ENCODE assay signal across 1 cellular context in the genomic region with DNA sequence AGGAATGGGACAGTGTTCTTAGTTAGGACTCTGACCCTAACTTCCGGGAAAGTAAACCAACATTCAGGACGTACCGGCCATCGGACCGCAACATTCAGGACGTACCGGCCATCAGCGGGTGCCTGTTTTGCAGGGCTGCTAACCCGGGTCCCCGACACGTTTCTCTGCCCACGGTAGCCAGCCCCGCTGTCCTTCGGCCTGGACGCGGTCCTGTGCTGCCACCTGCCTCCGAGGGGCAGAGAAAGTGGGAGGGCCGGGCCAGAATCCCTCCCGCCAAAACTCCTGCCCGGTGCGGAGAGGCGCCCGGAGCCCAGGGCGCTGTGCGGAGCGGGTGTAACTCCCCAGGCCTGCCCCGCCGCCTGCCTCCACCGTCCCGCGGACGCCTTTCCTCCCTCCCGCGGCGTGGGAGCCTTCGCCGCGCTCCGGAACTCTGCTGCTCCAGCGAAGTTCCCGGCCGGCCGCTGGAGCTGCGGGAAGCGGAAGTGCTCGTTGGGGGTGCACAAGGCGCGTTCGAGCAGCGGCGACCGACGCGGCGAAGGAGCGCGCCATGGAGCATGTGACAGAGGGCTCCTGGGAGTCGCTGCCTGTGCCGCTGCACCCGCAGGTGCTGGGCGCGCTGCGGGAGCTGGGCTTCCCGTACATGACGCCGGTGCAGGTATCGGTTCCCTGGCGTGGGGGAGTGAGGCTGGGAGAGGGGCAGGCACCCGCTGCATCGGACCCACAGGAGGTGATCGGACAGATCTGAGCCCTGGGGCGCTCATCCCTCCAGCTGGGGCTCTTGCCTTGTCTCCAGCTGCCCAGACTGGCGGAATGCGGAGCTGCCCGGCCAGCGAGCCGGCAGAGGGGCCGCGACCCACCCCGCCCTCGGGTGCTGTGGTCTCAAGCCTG.
TF ChIP-seq lines count a peak whose summit lies in the region.

A gene with protein sequence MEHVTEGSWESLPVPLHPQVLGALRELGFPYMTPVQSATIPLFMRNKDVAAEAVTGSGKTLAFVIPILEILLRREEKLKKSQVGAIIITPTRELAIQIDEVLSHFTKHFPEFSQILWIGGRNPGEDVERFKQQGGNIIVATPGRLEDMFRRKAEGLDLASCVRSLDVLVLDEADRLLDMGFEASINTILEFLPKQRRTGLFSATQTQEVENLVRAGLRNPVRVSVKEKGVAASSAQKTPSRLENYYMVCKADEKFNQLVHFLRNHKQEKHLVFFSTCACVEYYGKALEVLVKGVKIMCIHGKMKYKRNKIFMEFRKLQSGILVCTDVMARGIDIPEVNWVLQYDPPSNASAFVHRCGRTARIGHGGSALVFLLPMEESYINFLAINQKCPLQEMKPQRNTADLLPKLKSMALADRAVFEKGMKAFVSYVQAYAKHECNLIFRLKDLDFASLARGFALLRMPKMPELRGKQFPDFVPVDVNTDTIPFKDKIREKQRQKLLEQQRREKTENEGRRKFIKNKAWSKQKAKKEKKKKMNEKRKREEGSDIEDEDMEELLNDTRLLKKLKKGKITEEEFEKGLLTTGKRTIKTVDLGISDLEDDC (plus strand): TSS at position 498 of the 888 bp plus-strand sequence. CDS start 50 bp downstream, at position 548.

TF ChIP-seq in GM12878, 131 proteins besides CTCF, POLR2A, EP300 and RAD21 (continued from another document):
- TF ChIP-seq, protein P1, sequence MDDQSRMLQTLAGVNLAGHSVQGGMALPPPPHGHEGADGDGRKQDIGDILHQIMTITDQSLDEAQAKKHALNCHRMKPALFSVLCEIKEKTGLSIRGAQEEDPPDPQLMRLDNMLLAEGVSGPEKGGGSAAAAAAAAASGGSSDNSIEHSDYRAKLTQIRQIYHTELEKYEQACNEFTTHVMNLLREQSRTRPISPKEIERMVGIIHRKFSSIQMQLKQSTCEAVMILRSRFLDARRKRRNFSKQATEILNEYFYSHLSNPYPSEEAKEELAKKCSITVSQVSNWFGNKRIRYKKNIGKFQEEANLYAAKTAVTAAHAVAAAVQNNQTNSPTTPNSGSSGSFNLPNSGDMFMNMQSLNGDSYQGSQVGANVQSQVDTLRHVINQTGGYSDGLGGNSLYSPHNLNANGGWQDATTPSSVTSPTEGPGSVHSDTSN (IDR thresholded peaks at IDR 0.05; ENCODE audit: insufficient replicate concordance, low read depth, low read length) = no peak
- peak; percentile 74; the same call in 1 of the 2 replicates for TF ChIP-seq NR2F1 (conservative IDR thresholded peaks at IDR 0.05)
- TF ChIP-seq GABPA (IDR thresholded peaks at IDR 0.05; ENCODE audit: low read depth) = peak; percentile 100
- TF ChIP-seq, protein P2, sequence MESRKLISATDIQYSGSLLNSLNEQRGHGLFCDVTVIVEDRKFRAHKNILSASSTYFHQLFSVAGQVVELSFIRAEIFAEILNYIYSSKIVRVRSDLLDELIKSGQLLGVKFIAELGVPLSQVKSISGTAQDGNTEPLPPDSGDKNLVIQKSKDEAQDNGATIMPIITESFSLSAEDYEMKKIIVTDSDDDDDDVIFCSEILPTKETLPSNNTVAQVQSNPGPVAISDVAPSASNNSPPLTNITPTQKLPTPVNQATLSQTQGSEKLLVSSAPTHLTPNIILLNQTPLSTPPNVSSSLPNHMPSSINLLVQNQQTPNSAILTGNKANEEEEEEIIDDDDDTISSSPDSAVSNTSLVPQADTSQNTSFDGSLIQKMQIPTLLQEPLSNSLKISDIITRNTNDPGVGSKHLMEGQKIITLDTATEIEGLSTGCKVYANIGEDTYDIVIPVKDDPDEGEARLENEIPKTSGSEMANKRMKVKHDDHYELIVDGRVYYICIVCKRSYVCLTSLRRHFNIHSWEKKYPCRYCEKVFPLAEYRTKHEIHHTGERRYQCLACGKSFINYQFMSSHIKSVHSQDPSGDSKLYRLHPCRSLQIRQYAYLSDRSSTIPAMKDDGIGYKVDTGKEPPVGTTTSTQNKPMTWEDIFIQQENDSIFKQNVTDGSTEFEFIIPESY (IDR thresholded peaks at IDR 0.05) = no peak
- peak; percentile 73 for TF ChIP-seq SMARCA5 (IDR thresholded peaks at IDR 0.05)
- TF ChIP-seq, protein P3, sequence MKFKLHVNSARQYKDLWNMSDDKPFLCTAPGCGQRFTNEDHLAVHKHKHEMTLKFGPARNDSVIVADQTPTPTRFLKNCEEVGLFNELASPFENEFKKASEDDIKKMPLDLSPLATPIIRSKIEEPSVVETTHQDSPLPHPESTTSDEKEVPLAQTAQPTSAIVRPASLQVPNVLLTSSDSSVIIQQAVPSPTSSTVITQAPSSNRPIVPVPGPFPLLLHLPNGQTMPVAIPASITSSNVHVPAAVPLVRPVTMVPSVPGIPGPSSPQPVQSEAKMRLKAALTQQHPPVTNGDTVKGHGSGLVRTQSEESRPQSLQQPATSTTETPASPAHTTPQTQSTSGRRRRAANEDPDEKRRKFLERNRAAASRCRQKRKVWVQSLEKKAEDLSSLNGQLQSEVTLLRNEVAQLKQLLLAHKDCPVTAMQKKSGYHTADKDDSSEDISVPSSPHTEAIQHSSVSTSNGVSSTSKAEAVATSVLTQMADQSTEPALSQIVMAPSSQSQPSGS (IDR thresholded peaks at IDR 0.05; ENCODE audit: low read length) = no peak; the same call in 1 of the 2 replicates
- no peak for TF ChIP-seq CHD1 (IDR thresholded peaks at IDR 0.05; ENCODE audit: low read depth, low read length)
- TF ChIP-seq DPF2 (IDR thresholded peaks at IDR 0.05) = peak; percentile 80; the same call in 1 of the 2 replicates
- peak; percentile 58 to 94; a peak in 3 of 4 replicates for TF ChIP-seq SRF (IDR thresholded peaks at IDR 0.05; ENCODE audit: low read depth in 2 of 2, low read length in 2 of 2)
- peak; percentile 73 for TF ChIP-seq SREBF2 (IDR thresholded peaks at IDR 0.05; ENCODE audit: low read length)
- no peak for TF ChIP-seq SUZ12 (IDR thresholded peaks at IDR 0.05; ENCODE audit: unreplicated experiment)
- TF ChIP-seq PAX8 (IDR thresholded peaks at IDR 0.05) = no peak
- peak; percentile 77 to 89 for TF ChIP-seq EGR1 (IDR thresholded peaks at IDR 0.05; ENCODE audit: borderline replicate concordance in 1 of 2, low read depth in 2 of 2, low read length in 2 of 2)
- TF ChIP-seq ZZZ3 (IDR thresholded peaks at IDR 0.05; ENCODE audit: control insufficient read depth, insufficient read length, low read depth) = no peak
- TF ChIP-seq, protein P4, sequence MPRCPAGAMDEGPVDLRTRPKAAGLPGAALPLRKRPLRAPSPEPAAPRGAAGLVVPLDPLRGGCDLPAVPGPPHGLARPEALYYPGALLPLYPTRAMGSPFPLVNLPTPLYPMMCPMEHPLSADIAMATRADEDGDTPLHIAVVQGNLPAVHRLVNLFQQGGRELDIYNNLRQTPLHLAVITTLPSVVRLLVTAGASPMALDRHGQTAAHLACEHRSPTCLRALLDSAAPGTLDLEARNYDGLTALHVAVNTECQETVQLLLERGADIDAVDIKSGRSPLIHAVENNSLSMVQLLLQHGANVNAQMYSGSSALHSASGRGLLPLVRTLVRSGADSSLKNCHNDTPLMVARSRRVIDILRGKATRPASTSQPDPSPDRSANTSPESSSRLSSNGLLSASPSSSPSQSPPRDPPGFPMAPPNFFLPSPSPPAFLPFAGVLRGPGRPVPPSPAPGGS (IDR thresholded peaks at IDR 0.05; ENCODE audit: borderline replicate concordance, insufficient read depth, low read depth, low read length, poor library complexity, severe bottlenecking) = peak; percentile 67
- no peak for TF ChIP-seq RBBP5 (conservative IDR thresholded peaks at IDR 0.05)
- TF ChIP-seq TCF7 (IDR thresholded peaks at IDR 0.05; ENCODE audit: borderline replicate concordance) = no peak
- no peak for TF ChIP-seq WRNIP1 (IDR thresholded peaks at IDR 0.05; ENCODE audit: borderline replicate concordance, low read depth, low read length)
- peak; percentile 93 for TF ChIP-seq NBN (IDR thresholded peaks at IDR 0.05)
- no peak for TF ChIP-seq ATF7 (IDR thresholded peaks at IDR 0.05; ENCODE audit: low read depth)
- TF ChIP-seq SUPT20H (IDR thresholded peaks at IDR 0.05; ENCODE audit: borderline replicate concordance, control insufficient read depth, low read depth, low read length) = no peak
- peak; percentile 82 for TF ChIP-seq POU2F2 (IDR thresholded peaks at IDR 0.05; ENCODE audit: borderline replicate concordance, low read depth, low read length)
- TF ChIP-seq POLR2AphosphoS5 (IDR thresholded peaks at IDR 0.05; ENCODE audit: low read length) = peak; percentile 88
- no peak for TF ChIP-seq FOS (IDR thresholded peaks at IDR 0.05; ENCODE audit: borderline replicate concordance, extremely low read depth, insufficient read length)
- TF ChIP-seq E4F1 (IDR thresholded peaks at IDR 0.05; ENCODE audit: borderline replicate concordance, partially characterized antibody) = peak; percentile 30
- TF ChIP-seq NR2C1 (IDR thresholded peaks at IDR 0.05) = peak; percentile 77
- no peak for TF ChIP-seq FOXM1 (IDR thresholded peaks at IDR 0.05; ENCODE audit: low read depth, low read length)
- peak; percentile 85; the same call in 1 of the 2 replicates for TF ChIP-seq PML (IDR thresholded peaks at IDR 0.05; ENCODE audit: low read length)
- TF ChIP-seq TCF12 (IDR thresholded peaks at IDR 0.05; ENCODE audit: low read depth, low read length) = peak; percentile 74
- TF ChIP-seq ATF3 (IDR thresholded peaks at IDR 0.05; ENCODE audit: borderline replicate concordance, extremely low read depth, low read depth, low read length) = peak; percentile 58; the same call in 1 of the 2 replicates
- TF ChIP-seq CEBPB (IDR thresholded peaks at IDR 0.05; ENCODE audit: borderline replicate concordance in 1 of 2, low read depth in 2 of 2, low read length in 2 of 2) = no peak
- TF ChIP-seq KAT2A (conservative IDR thresholded peaks at IDR 0.05; ENCODE audit: control insufficient read depth, low read depth, low read length) = no peak
- TF ChIP-seq TAF1 (IDR thresholded peaks at IDR 0.05; ENCODE audit: borderline replicate concordance, low read depth, low read length) = peak; percentile 94
- peak; percentile 98 for TF ChIP-seq IKZF1 (conservative IDR thresholded peaks at IDR 0.05)
- TF ChIP-seq CREB1 (IDR thresholded peaks at IDR 0.05; ENCODE audit: low read depth) = peak; percentile 94
- no peak for TF ChIP-seq RFX5 (IDR thresholded peaks at IDR 0.05; ENCODE audit: low read depth, low read length)
- peak; percentile 97 for TF ChIP-seq STAT1 (conservative IDR thresholded peaks at IDR 0.05)
- peak; percentile 64; the same call in 1 of the 2 replicates for TF ChIP-seq PAX5 (IDR thresholded peaks at IDR 0.05; ENCODE audit: borderline replicate concordance, low read depth, low read length)
- peak; percentile 60 for TF ChIP-seq MEF2B (IDR thresholded peaks at IDR 0.05; ENCODE audit: partially characterized antibody, poor library complexity, severe bottlenecking)
- peak; percentile 99 for TF ChIP-seq ZBTB11 (CRISPR knock-in tag; IDR thresholded peaks at IDR 0.05)
TF ChIP-seq in GM12878: peak in this region for 75.
